Comparison of ENCODE assay signal across 17 cellular contexts in genomic region chr5:84085387-84086041, GRCh38.
DNase-seq lines count a peak whose midpoint lies in the region; TF ChIP-seq lines count a peak whose summit lies in the region.
"Had no signal": no experiment of that assay in that cellular context is flagged by ENCODE, and none has a peak within 500 bp of the region (broad histone marks: within the 10 kb centered on the region; RNA-seq: fewer than 3 reads in every experiment).

No MANE protein-coding gene starts in this region.

- no peaks in the 10 kb centered on the region for H3K9me2 ChIP-seq in PC-9 (ENCODE audit: insufficient read depth)

- POLR2A ChIA-PET in PC-9 (lab: Charles Lee; ENCODE audit: unreplicated experiment): no interaction called here

- H2AFZ ChIP-seq in PC-9: 0 out of 2 replicates have a peak overlapping the region, but pooled peaks have one; percentile 33

- H3K27me3 ChIP-seq in PC-9 (ENCODE audit: insufficient read depth, low read depth): no peaks in the 10 kb centered on the region

- peaks cover 1% of the 10 kb centered on the region for H3K27me3 Mint-ChIP-seq in glutamatergic neuron (ENCODE audit: unreplicated experiment)
- H3K27me3 Mint-ChIP-seq in progenitor cell of endocrine pancreas: peaks cover 4% of the 10 kb centered on the region
- H3K27me3 Mint-ChIP-seq: CD4-positive, CD25-positive, alpha-beta regulatory T cell had no signal

- H3K27ac Mint-ChIP-seq in glutamatergic neuron (ENCODE audit: unreplicated experiment) (peak overlapping the region; percentile 16), progenitor cell of endocrine pancreas (no peak overlapping the region)
- H3K27ac Mint-ChIP-seq: CD4-positive, CD25-positive, alpha-beta regulatory T cell had no signal

- CTCF ChIA-PET in PC-9 (lab: Charles Lee): no interaction called here

- no TSS peak for BruUV-seq in PC-9 (replicated peaks; lab: Mats Ljungman, UMichigan)

- no peak overlapping the region for H3K4me2 ChIP-seq in PC-9

- H3K36me3 Mint-ChIP-seq in glutamatergic neuron (ENCODE audit: unreplicated experiment) (no peaks in the 10 kb centered on the region), progenitor cell of endocrine pancreas (ENCODE audit: insufficient read depth) (no peaks in the 10 kb centered on the region)
- H3K36me3 Mint-ChIP-seq: CD4-positive, CD25-positive, alpha-beta regulatory T cell had no signal

- H3K36me3 ChIP-seq in PC-9 (ENCODE audit: low read depth): no peaks in the 10 kb centered on the region

- peaks cover 13% of the 10 kb centered on the region for H3K4me1 Mint-ChIP-seq in glutamatergic neuron (ENCODE audit: low read depth, unreplicated experiment)
- no peaks in the 10 kb centered on the region for H3K4me1 Mint-ChIP-seq in progenitor cell of endocrine pancreas (ENCODE audit: low read depth)

- H3K9me3 Mint-ChIP-seq in glutamatergic neuron (ENCODE audit: unreplicated experiment) (peaks cover 4% of the 10 kb centered on the region), progenitor cell of endocrine pancreas (ENCODE audit: low read depth) (no peaks in the 10 kb centered on the region)

- H3K79me2 ChIP-seq in PC-9 (ENCODE audit: low read depth): no peaks in the 10 kb centered on the region

- no peaks in the 10 kb centered on the region for H3F3A ChIP-seq in PC-9 (ENCODE audit: insufficient read depth, low read depth)

- DNase-seq in NCI-H82 (lab: John Stamatoyannopoulos, UW) (peak; percentile 73), PC-9 (no peak), glutamatergic neuron (peak; percentile 17), posterior vena cava (ENCODE audit: low spot score) (peak; percentile 71), NCI-H1417 (lab: John Stamatoyannopoulos, UW) (no peak), progenitor cell of endocrine pancreas (ENCODE audit: low spot score, unreplicated experiment) (no peak)
- no peak for DNase-seq in stimulated activated naive CD4-positive, alpha-beta T cell (lab: John Stamatoyannopoulos, UW)
- DNase-seq: CD4-positive, CD25-positive, alpha-beta regulatory T cell; EL; NCI-H1092; NCI-H1436 treated with DMSO at 0.1 percent for 48 hours; NCI-H1930; NCI-H510A; NCI-H774; SIG-M5 had no signal

- no peak overlapping the region for H3K27ac ChIP-seq in PC-9
- H3K27ac ChIP-seq: HL-60 had no signal

- no peaks in the 10 kb centered on the region for H3K4me1 ChIP-seq in PC-9 (replicated peaks; ENCODE audit: insufficient read depth)

- no peaks in the 10 kb centered on the region for H4K20me1 ChIP-seq in PC-9 (ENCODE audit: insufficient read depth)

- no peak overlapping the region for H3K4me3 ChIP-seq in PC-9
- H3K4me3 ChIP-seq: K562 had no signal

- no peaks in the 10 kb centered on the region for H3K9me3 ChIP-seq in PC-9 (ENCODE audit: insufficient read depth, low read depth)

- no peak overlapping the region for H3K4me3 Mint-ChIP-seq in glutamatergic neuron (ENCODE audit: unreplicated experiment)
- no peak overlapping the region for H3K4me3 Mint-ChIP-seq in progenitor cell of endocrine pancreas (ENCODE audit: low read depth)
- H3K4me3 Mint-ChIP-seq: CD4-positive, CD25-positive, alpha-beta regulatory T cell had no signal

- intact Hi-C loops in PC-9 (cut with micrococcal nuclease; ENCODE audit: unreplicated experiment): no loop called here
- intact Hi-C loops in posterior vena cava (cut with DNase I): no loop called here

- TF ChIP-seq CTCF in PC-9 (conservative IDR thresholded peaks at IDR 0.05): no peak
- TF ChIP-seq CTCF in glutamatergic neuron (IDR thresholded peaks at IDR 0.05; ENCODE audit: partially characterized antibody, unreplicated experiment): no peak
- TF ChIP-seq CTCF in progenitor cell of endocrine pancreas (IDR thresholded peaks at IDR 0.05; ENCODE audit: unreplicated experiment): no peak

Comparison
In these comparisons a context has a peak if more than half of its experiments do, and no peak if none do; other contexts are left out.
1. DNase-seq: peak in NCI-H82 (single experiment), glutamatergic neuron (single experiment) and posterior vena cava (single experiment); none in PC-9 (0 of 2), NCI-H1417 (0 of 3), progenitor cell of endocrine pancreas (single experiment) and stimulated activated naive CD4-positive, alpha-beta T cell (0 of 6).